In the genomic region with DNA sequence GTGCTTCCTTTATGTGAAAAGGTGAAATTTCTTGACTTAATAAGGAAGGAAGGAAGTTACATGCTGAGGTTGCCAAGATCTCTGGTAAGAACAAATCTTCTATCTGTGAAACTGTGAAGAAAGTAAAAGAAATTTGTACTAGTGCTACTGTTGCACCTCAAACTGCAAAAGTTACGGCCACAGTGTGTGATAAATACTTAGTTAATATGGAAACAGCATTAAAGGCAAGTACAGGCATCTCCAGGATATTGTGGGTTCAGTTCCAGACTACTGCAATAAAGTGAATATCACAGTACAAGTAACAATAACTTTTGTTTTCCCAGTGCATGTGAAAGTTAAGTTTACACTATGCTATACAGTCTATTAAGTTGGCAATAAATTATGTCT, we compare ENCODE assay signal across 22 cellular contexts.
"Had no signal": no experiment of that assay in that cellular context is flagged by ENCODE, and none has a peak within 500 bp of the region (broad histone marks: within the 10 kb centered on the region; RNA-seq: fewer than 3 reads in every experiment).

No MANE protein-coding gene starts in this region.

- H3K4me3 ChIP-seq: esophagus muscularis mucosa, heart right ventricle, neural progenitor cell, ovary, psoas muscle, tibial nerve had no signal

- H3K4me3 Mint-ChIP-seq: activated B cell treated with CpG ODN at 0.5 μM for 24 hours; activated CD4-positive, alpha-beta T cell treated with anti-CD3 and anti-CD28 coated beads, Interleukin-2, amount 10 ng/mL, durations not matched to agents 24 days and 14 days; naive thymus-derived CD4-positive, alpha-beta T cell; neural progenitor cell; stimulated activated naive CD8-positive, alpha-beta T cell treated with anti-CD3 and anti-CD28 coated beads, Interleukin-15, Interleukin-2, amounts not matched to agents 100 ng/mL and 50 ng/mL, for 24 hours; T-cell had no signal

- ATAC-seq: heart right ventricle; naive thymus-derived CD4-positive, alpha-beta T cell; psoas muscle; right cardiac atrium; T-cell had no signal

- H3K4me1 Mint-ChIP-seq: activated B cell treated with CpG ODN at 0.5 μM for 24 hours, neural progenitor cell, T-cell had no signal

- FAIRE-seq: bronchial epithelial cell, urothelium cell line had no signal

- H3K4me2 ChIP-seq: neural progenitor cell had no signal

- H3K9me3 ChIP-seq: esophagus muscularis mucosa, heart right ventricle, ovary, psoas muscle, tibial nerve had no signal

- H3K27ac ChIP-seq: esophagus muscularis mucosa, heart right ventricle, neural progenitor cell, ovary, psoas muscle, tibial nerve had no signal

- DNase-seq: activated B cell treated with CpG ODN at 0.5 μM for 24 hours; activated CD4-positive, alpha-beta T cell treated with anti-CD3 and anti-CD28 coated beads, Interleukin-2, amount 10 ng/mL, durations not matched to agents 24 days and 14 days; activated CD8-positive, alpha-beta memory T cell treated with anti-CD3 and anti-CD28 coated beads, Interleukin-2, amount 50 U/mL, for 4 hours; aorta; cerebellar nuclear complex; cortex of kidney; effector CD4-positive, alpha-beta T cell; heart right ventricle; mesendoderm; naive thymus-derived CD4-positive, alpha-beta T cell; ovary; psoas muscle; right cardiac atrium; stimulated activated CD4-positive, alpha-beta T cell treated with anti-CD3 and anti-CD28 coated beads, Interleukin-15, amount 100 ng/mL, for 24 hours; stimulated activated CD4-positive, alpha-beta T cell treated with anti-CD3 and anti-CD28 coated beads, Interleukin-2, amount 100 ng/mL, for 48 hours; T-cell had no signal

- H3K9me3 Mint-ChIP-seq: activated B cell treated with CpG ODN at 0.5 μM for 24 hours; activated CD4-positive, alpha-beta T cell treated with anti-CD3 and anti-CD28 coated beads, Interleukin-2, amount 10 ng/mL, durations not matched to agents 24 days and 14 days; naive thymus-derived CD4-positive, alpha-beta T cell; neural progenitor cell; stimulated activated naive CD8-positive, alpha-beta T cell treated with anti-CD3 and anti-CD28 coated beads, Interleukin-15, Interleukin-2, amounts not matched to agents 100 ng/mL and 50 ng/mL, for 24 hours; T-cell had no signal

- H3K27me3 Mint-ChIP-seq: activated B cell treated with CpG ODN at 0.5 μM for 24 hours; activated CD4-positive, alpha-beta T cell treated with anti-CD3 and anti-CD28 coated beads, Interleukin-2, amount 10 ng/mL, durations not matched to agents 24 days and 14 days; naive thymus-derived CD4-positive, alpha-beta T cell; stimulated activated naive CD8-positive, alpha-beta T cell treated with anti-CD3 and anti-CD28 coated beads, Interleukin-15, Interleukin-2, amounts not matched to agents 100 ng/mL and 50 ng/mL, for 24 hours; T-cell had no signal

- H3K27ac Mint-ChIP-seq: activated B cell treated with CpG ODN at 0.5 μM for 24 hours; activated CD4-positive, alpha-beta T cell treated with anti-CD3 and anti-CD28 coated beads, Interleukin-2, amount 10 ng/mL, durations not matched to agents 24 days and 14 days; neural progenitor cell; stimulated activated naive CD8-positive, alpha-beta T cell treated with anti-CD3 and anti-CD28 coated beads, Interleukin-15, Interleukin-2, amounts not matched to agents 100 ng/mL and 50 ng/mL, for 24 hours had no signal

- H3K4me1 ChIP-seq: esophagus muscularis mucosa, neural progenitor cell, psoas muscle, tibial nerve had no signal
